ENCODE assay signal across 20 cellular contexts in the genomic region with DNA sequence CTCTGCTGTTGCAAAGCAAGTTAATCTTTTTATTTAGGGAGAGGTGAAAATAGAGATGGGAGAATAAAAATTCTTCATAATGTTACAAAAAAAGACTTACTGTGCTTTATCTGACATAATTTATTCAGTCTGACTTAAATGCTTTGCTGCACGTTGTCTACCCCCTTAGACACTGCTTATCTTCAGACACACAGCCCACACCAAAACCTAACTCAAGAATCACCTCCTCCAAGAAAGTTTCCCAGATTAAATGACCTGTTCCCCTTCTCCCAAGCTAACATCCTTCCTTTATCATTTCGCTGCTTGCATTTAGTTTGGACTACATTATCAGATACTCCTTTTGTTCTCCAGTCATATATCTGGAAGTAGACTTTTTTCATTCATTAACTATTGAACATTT. TPM values are rescaled to one million over a fixed set of nuclear protein-coding genes. Genes with fewer than 3 reads are reported as not detected.
DNase-seq lines count a peak whose midpoint lies in the region; ATAC-seq and TF ChIP-seq lines count a peak whose summit lies in the region.
"Had no signal": no experiment of that assay in that cellular context is flagged by ENCODE, and none has a peak within 500 bp of the region (broad histone marks: within the 10 kb centered on the region; RNA-seq: fewer than 3 reads in every experiment).

No MANE protein-coding gene starts in this region.

- WGBS in mesenchymal stem cell, result 98% methylated on average over 2 of the region's 2 CpGs

- H3K23ac ChIP-seq in mesenchymal stem cell (ENCODE audit: low read length in 2 of 2), result no peak overlapping the region

- TF ChIP-seq CTCF in CD14-positive monocyte (IDR thresholded peaks at IDR 0.05) (no peak), DND-41 (IDR thresholded peaks at IDR 0.05; ENCODE audit: borderline replicate concordance, extremely low read depth, low read length, poor library complexity, severe bottlenecking) (no peak), activated B cell treated with CpG ODN at 0.5 μM for 24 hours (IDR thresholded peaks at IDR 0.05) (no peak), WTC11 (IDR thresholded peaks at IDR 0.05) (no peak)

- H3K9ac ChIP-seq in DND-41 (ENCODE audit: low read depth, low read length), result no peak overlapping the region
- H3K9ac ChIP-seq in mesenchymal stem cell (ENCODE audit: low read length), result no peak overlapping the region

- no peak overlapping the region for H2BK15ac ChIP-seq in mesenchymal stem cell (ENCODE audit: low read depth, poor library complexity, severe bottlenecking)

- intact Hi-C loops in CD14-positive monocyte (cut with micrococcal nuclease), result no loop called here
- intact Hi-C loops in activated B cell treated with CpG ODN at 0.5 μM for 24 hours (cut with micrococcal nuclease), result loop anchor here (2.0 to 10.0 kb wide), 6 partner anchors 15 to 1073 kb away; partner anchors contain the start of genes E2F7 and GLIPR1

- no peak overlapping the region for H4K8ac ChIP-seq in mesenchymal stem cell (ENCODE audit: low read length)

- H2AK5ac ChIP-seq in mesenchymal stem cell (ENCODE audit: low read length, severe bottlenecking), result no peak overlapping the region

- peak overlapping the region; percentile 89; the same call in 1 of the 2 replicates for H3K4me2 ChIP-seq in DND-41 (ENCODE audit: insufficient read depth, low read length)
- no peak overlapping the region for H3K4me2 ChIP-seq in mesenchymal stem cell (ENCODE audit: low read length, poor library complexity, severe bottlenecking)

- H3K4ac ChIP-seq in mesenchymal stem cell (ENCODE audit: low read depth in 1 of 2, low read length in 2 of 2), result no peak overlapping the region

- H3K4me1 Mint-ChIP-seq in CD14-positive monocyte (peaks cover 66% of the 10 kb centered on the region), activated B cell treated with CpG ODN at 0.5 μM for 24 hours (peaks cover 80% of the 10 kb centered on the region), naive B cell (peaks cover 51 to 89% (median 61%) of the 10 kb centered on the region in 3 donors), WTC11 (peaks cover 49% of the 10 kb centered on the region)

- peaks cover 87% of the 10 kb centered on the region for H3K79me2 ChIP-seq in DND-41 (ENCODE audit: insufficient read depth, low read length)

- POLR2A ChIA-PET in activated B cell treated with CpG ODN at 0.5 μM for 24 hours (lab: Charles Lee), result interaction anchor here (1.2 kb wide), 1 partner anchor 45 kb away, joined by 5 read pairs; no protein-coding TSS in a partner anchor
- POLR2A ChIA-PET in WTC11 (lab: Charles Lee), result no interaction called here

- peaks cover 9 to 10% of the 10 kb centered on the region in 2 donors for H3K36me3 Mint-ChIP-seq in CD14-positive monocyte
- H3K36me3 Mint-ChIP-seq in activated B cell treated with CpG ODN at 0.5 μM for 24 hours (ENCODE audit: low read depth), result peaks cover 9% of the 10 kb centered on the region
- H3K36me3 Mint-ChIP-seq in naive B cell, result no peaks in the 10 kb centered on the region
- H3K36me3 Mint-ChIP-seq in WTC11, result no peaks in the 10 kb centered on the region

- peaks cover 69% of the 10 kb centered on the region for H4K20me1 ChIP-seq in DND-41 (ENCODE audit: insufficient read depth, low read length)

- no peak overlapping the region for H3K18ac ChIP-seq in mesenchymal stem cell (ENCODE audit: low read depth in 1 of 2, low read length in 2 of 2)

- H3K14ac ChIP-seq in mesenchymal stem cell (ENCODE audit: low read length in 2 of 2), result no peak overlapping the region

- H3K27me3 ChIP-seq in DND-41 (ENCODE audit: insufficient read depth, low read length, poor library complexity) (no peaks in the 10 kb centered on the region), mesenchymal stem cell (ENCODE audit: control insufficient read depth in 1 of 2, insufficient read depth in 1 of 2, low read length in 2 of 2) (no peaks in the 10 kb centered on the region)
- H3K27me3 ChIP-seq: right atrium auricular region had no signal

- H3K4me3 ChIP-seq in DND-41 (ENCODE audit: low read depth in 1 of 2, low read length in 2 of 2) (no peak overlapping the region), mesenchymal stem cell (ENCODE audit: insufficient read depth in 1 of 2, low read depth in 1 of 2, low read length in 2 of 2) (peak overlapping the region in 1 of 2 experiments; percentile 23)
- H3K4me3 ChIP-seq: left ventricle myocardium inferior, mucosa of descending colon, right atrium auricular region, thoracic aorta had no signal

- H4K91ac ChIP-seq in mesenchymal stem cell (ENCODE audit: low read length), result no peak overlapping the region

- H3K4me3 Mint-ChIP-seq in CD14-positive monocyte (no peak overlapping the region), activated B cell treated with CpG ODN at 0.5 μM for 24 hours (peak overlapping the region; percentile 52), naive B cell (peak overlapping the region in 5 of 8 donors; percentile 0 to 63 (median 20)), WTC11 (no peak overlapping the region)
- H3K4me3 Mint-ChIP-seq: activated CD8-positive, alpha-beta memory T cell treated with anti-CD3 and anti-CD28 coated beads, Interleukin-2, amount 10 ng/mL, durations not matched to agents 7 days and 5 days had no signal

- H3K27ac ChIP-seq in DND-41 (ENCODE audit: low read length) (no peak overlapping the region), mesenchymal stem cell (ENCODE audit: low read length, poor library complexity, severe bottlenecking) (no peak overlapping the region)
- H3K27ac ChIP-seq: right atrium auricular region, thoracic aorta had no signal

- H2AFZ ChIP-seq in DND-41 (ENCODE audit: low read depth, low read length) (no peak overlapping the region), mesenchymal stem cell (ENCODE audit: low read depth, low read length) (no peak overlapping the region)

- peaks cover 11% of the 10 kb centered on the region for H3K79me1 ChIP-seq in mesenchymal stem cell (replicated peaks; ENCODE audit: low read length, poor library complexity, severe bottlenecking)

- no peaks in the 10 kb centered on the region for H3K9me3 ChIP-seq in DND-41 (ENCODE audit: insufficient read depth, low read length, severe bottlenecking)
- H3K9me3 ChIP-seq in mesenchymal stem cell (ENCODE audit: control insufficient read depth, low read length), result no peaks in the 10 kb centered on the region
- H3K9me3 ChIP-seq: left ventricle myocardium inferior, mucosa of descending colon, right atrium auricular region, thoracic aorta had no signal

- H3K36me3 ChIP-seq in DND-41 (ENCODE audit: insufficient read depth, low read length) (peaks cover 3% of the 10 kb centered on the region; the same call in 1 of the 2 replicates), mesenchymal stem cell (ENCODE audit: control insufficient read depth in 1 of 2, insufficient read depth in 2 of 2, low read depth in 1 of 2, low read length in 2 of 2) (peaks cover 0 to 4% of the 10 kb centered on the region in 2 experiments)
- H3K36me3 ChIP-seq: left ventricle myocardium inferior, right atrium auricular region, thoracic aorta had no signal

- no peak for ATAC-seq in DND-41 (ENCODE audit: insufficient read depth, low read depth)
- no peak for ATAC-seq in activated B cell treated with CpG ODN at 0.5 μM for 24 hours (ENCODE audit: low read depth)
- no peak for ATAC-seq in naive B cell (ENCODE audit: low read depth in 2 of 2)
- ATAC-seq in WTC11, result no peak
- ATAC-seq: activated CD8-positive, alpha-beta memory T cell treated with anti-CD3 and anti-CD28 coated beads, Interleukin-2, amount 10 ng/mL, durations not matched to agents 7 days and 5 days; HepG2; mucosa of descending colon had no signal

- H3K4me1 ChIP-seq in DND-41 (ENCODE audit: insufficient read depth, low read length) (peaks cover 42% of the 10 kb centered on the region), mesenchymal stem cell (ENCODE audit: control insufficient read depth, insufficient read depth, low read depth, low read length) (no peaks in the 10 kb centered on the region)

- DNase-seq in CD14-positive monocyte (ENCODE audit: low spot score) (no peak), DND-41 (no peak), activated B cell treated with CpG ODN at 0.5 μM for 24 hours (no peak), naive B cell (no peak), ureter (ENCODE audit: low spot score) (no peak), mesenchymal stem cell (no peak), activated gamma-delta T cell treated with Interleukin-2 at 50 U/mL for 16 hours (no peak), WTC11 (ENCODE audit: low spot score) (no peak)
- DNase-seq: activated CD4-positive, alpha-beta T cell treated with anti-CD3 and anti-CD28 coated beads for 1 hour; activated CD8-positive, alpha-beta memory T cell treated with anti-CD3 and anti-CD28 coated beads, Interleukin-2, amount 10 ng/mL, durations not matched to agents 7 days and 5 days; activated effector memory CD4-positive, alpha-beta T cell treated with anti-CD3 and anti-CD28 coated beads, Interleukin-2, amount 50 U/mL, for 16 hours; GOT3; left ventricle myocardium inferior; mucosa of descending colon; NCI-H1694 treated with DMSO at 0.1 percent for 48 hours; NCI-H774; T1000 had no signal

- no peak overlapping the region for H2BK120ac ChIP-seq in mesenchymal stem cell (ENCODE audit: low read depth, low read length)

- H2BK5ac ChIP-seq in mesenchymal stem cell (ENCODE audit: low read depth, low read length, poor library complexity, severe bottlenecking), result no peak overlapping the region

- no peaks in the 10 kb centered on the region for H3K27me3 Mint-ChIP-seq in CD14-positive monocyte (ENCODE audit: low read depth in 3 of 3)
- H3K27me3 Mint-ChIP-seq in activated B cell treated with CpG ODN at 0.5 μM for 24 hours, result no peaks in the 10 kb centered on the region
- no peaks in the 10 kb centered on the region for H3K27me3 Mint-ChIP-seq in naive B cell
- H3K27me3 Mint-ChIP-seq in WTC11 (ENCODE audit: low read depth), result no peaks in the 10 kb centered on the region
- H3K27me3 Mint-ChIP-seq: activated CD8-positive, alpha-beta memory T cell treated with anti-CD3 and anti-CD28 coated beads, Interleukin-2, amount 10 ng/mL, durations not matched to agents 7 days and 5 days had no signal

- no peaks in the 10 kb centered on the region for H3K9me3 Mint-ChIP-seq in CD14-positive monocyte
- no peaks in the 10 kb centered on the region for H3K9me3 Mint-ChIP-seq in activated B cell treated with CpG ODN at 0.5 μM for 24 hours
- H3K9me3 Mint-ChIP-seq in naive B cell, result no peaks in the 10 kb centered on the region
- no peaks in the 10 kb centered on the region for H3K9me3 Mint-ChIP-seq in WTC11

- CTCF ChIA-PET in activated B cell treated with CpG ODN at 0.5 μM for 24 hours (lab: Charles Lee) (no interaction called here), WTC11 (lab: Charles Lee) (no interaction called here)

- H2BK12ac ChIP-seq in mesenchymal stem cell (ENCODE audit: low read length in 2 of 2), result no peak overlapping the region

- H3K27ac Mint-ChIP-seq in CD14-positive monocyte (peak overlapping the region in 4 of 7 donors; percentile 22 to 76 (median 52)), activated B cell treated with CpG ODN at 0.5 μM for 24 hours (peak overlapping the region; percentile 76), naive B cell (peak overlapping the region in 5 of 6 donors; percentile 24 to 94 (median 60)), WTC11 (no peak overlapping the region)

RNA-seq across cellular contexts. Expression of gene OSBPL8, which starts 3.8 kb away (rescaled TPM):
- polyA plus RNA-seq in CD14-positive monocyte (100 to 1,000 TPM; 147 to 167 TPM), naive B cell (ENCODE audit: low read depth in 6 of 6) (100 to 1,000 TPM in 5 of 6 donors, 10 to 100 TPM in 1; 90.1 to 140 (median 118) TPM)
- total RNA-seq in activated B cell treated with CpG ODN at 0.5 μM for 24 hours (73.8 and 79.6 TPM in 2 replicates), ureter (59.5 TPM), WTC11 (2021) (68.7 to 81.7 TPM (median 72.8 TPM) in 3 replicates)
- 38.2 TPM for polyA plus RNA-seq in mesenchymal stem cell (2013, experiment 1 of 2)
- 37.6 TPM for polyA plus RNA-seq in mesenchymal stem cell (2013, experiment 2 of 2)

Comparison
In these comparisons a context has a peak if more than half of its experiments do, and no peak if none do; other contexts are left out.
1. H3K4me3 Mint-ChIP-seq: peak in activated B cell treated with CpG ODN at 0.5 μM for 24 hours (single experiment) and naive B cell (5 of 8); none in CD14-positive monocyte (0 of 2) and WTC11 (single experiment).